In the genomic region with DNA sequence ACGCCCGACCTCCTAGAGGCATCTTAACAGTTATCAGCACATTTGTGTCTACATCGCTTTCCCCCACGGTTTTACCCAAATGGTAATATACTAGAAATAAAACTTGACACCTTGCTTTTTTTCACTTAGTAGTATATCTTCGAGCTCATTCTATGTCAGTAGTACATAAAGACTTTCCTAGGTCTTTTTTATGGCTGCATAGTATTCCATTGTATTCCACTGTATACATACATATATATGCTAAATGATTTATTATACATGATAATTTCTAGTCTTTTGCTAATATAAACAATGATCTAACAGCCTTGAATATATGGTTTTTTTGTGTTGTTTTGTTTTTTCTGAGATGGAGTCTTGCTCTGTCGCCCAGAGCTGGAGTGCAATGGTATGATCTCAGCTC, we compare ENCODE assay signal across 36 cellular contexts.
"Had no signal": no experiment of that assay in that cellular context is flagged by ENCODE, and none has a peak within 500 bp of the region (broad histone marks: within the 10 kb centered on the region; RNA-seq: fewer than 3 reads in every experiment).

No MANE protein-coding gene starts in this region.

- H3K4me1 Mint-ChIP-seq: activated B cell treated with CpG ODN at 0.5 μM for 24 hours; activated naive CD8-positive, alpha-beta T cell treated with anti-CD3 and anti-CD28 coated beads, Interleukin-2, amount 50 U/mL, for 24 hours; activated T-helper 17 cell treated with anti-CD3 and anti-CD28 coated beads, Interleukin-2, amount 50 U/mL, for 72 hours; T-helper 17 cell had no signal

- H3K4me1 ChIP-seq: breast epithelium had no signal

- H3K27me3 ChIP-seq: adrenal gland, breast epithelium, cardiac muscle cell, gastroesophageal sphincter, heart right ventricle had no signal

- FAIRE-seq: endometrium, endothelial cell of umbilical vein had no signal

- H3K9me3 ChIP-seq: adrenal gland, breast epithelium, gastroesophageal sphincter, heart right ventricle had no signal

- DNase-seq: activated B cell treated with CpG ODN at 0.5 μM for 24 hours; activated CD4-positive, alpha-beta T cell treated with anti-CD3 and anti-CD28 coated beads for 48 hours; activated CD4-positive, alpha-beta T cell treated with anti-CD3 and anti-CD28 coated beads, Interleukin-2, amount 50 U/mL, for 1 hour; activated CD4-positive, alpha-beta T cell treated with anti-CD3 and anti-CD28 coated beads, Interleukin-2, amount 50 U/mL, for 48 hours; activated CD8-positive, alpha-beta memory T cell treated with anti-CD3 and anti-CD28 coated beads for 24 hours; activated CD8-positive, alpha-beta T cell treated with anti-CD3 and anti-CD28 coated beads for 36 hours; activated effector memory CD4-positive, alpha-beta T cell treated with Interleukin-2 at 50 U/mL for 16 hours; activated gamma-delta T cell treated with Interleukin-2 at 50 U/mL for 16 hours; activated naive CD4-positive, alpha-beta T cell treated with anti-CD3 and anti-CD28 coated beads, Interleukin-2, amount 50 U/mL, for 16 hours; activated naive CD4-positive, alpha-beta T cell treated with Interleukin-2 at 50 U/mL for 16 hours; activated naive CD8-positive, alpha-beta T cell treated with anti-CD3 and anti-CD28 coated beads, Interleukin-2, amount 50 U/mL, for 24 hours; activated T-cell treated with anti-CD3 and anti-CD28 coated beads, Interleukin-2, amount 50 U/mL, for 4 hours; adrenal gland; amygdala; aorta; central memory CD4-positive, alpha-beta T cell; cerebellar nuclear complex; dermis blood vessel endothelial cell; effector CD8-positive, alpha-beta T cell; foreskin fibroblast; heart right ventricle; T-helper 1 cell; T-helper 17 cell; T1000; WERI-Rb-1 had no signal

- H3K9me3 Mint-ChIP-seq: activated B cell treated with CpG ODN at 0.5 μM for 24 hours; activated CD8-positive, alpha-beta T cell treated with anti-CD3 and anti-CD28 coated beads for 36 hours; activated naive CD8-positive, alpha-beta T cell treated with anti-CD3 and anti-CD28 coated beads, Interleukin-2, amount 50 U/mL, for 24 hours; activated T-cell treated with anti-CD3 and anti-CD28 coated beads, Interleukin-2, amount 50 U/mL, for 4 hours; activated T-helper 17 cell treated with anti-CD3 and anti-CD28 coated beads, Interleukin-2, amount 50 U/mL, for 72 hours; brain; T-helper 2 cell treated with Interferon-gamma antibody and Interleukin-4, amounts not matched to agents 5 μg/mL and 100 μg/mL, for 36 hours had no signal

- H3K4me3 ChIP-seq: adrenal gland, breast epithelium, cardiac muscle cell, coronary artery, gastroesophageal sphincter, heart right ventricle had no signal

- H3K27me3 Mint-ChIP-seq: activated B cell treated with CpG ODN at 0.5 μM for 24 hours; activated CD8-positive, alpha-beta T cell treated with anti-CD3 and anti-CD28 coated beads for 36 hours; activated naive CD8-positive, alpha-beta T cell; activated naive CD8-positive, alpha-beta T cell treated with anti-CD3 and anti-CD28 coated beads, Interleukin-2, amount 50 U/mL, for 24 hours; activated T-helper 17 cell treated with anti-CD3 and anti-CD28 coated beads, Interleukin-2, amount 50 U/mL, for 72 hours; brain; T-helper 17 cell had no signal

- ATAC-seq: activated CD4-positive, CD25-positive, alpha-beta regulatory T cell treated with anti-CD3 and anti-CD28 coated beads, Interleukin-2, amount 50 U/mL, for 24 hours; activated CD8-positive, alpha-beta T cell treated with anti-CD3 and anti-CD28 coated beads for 36 hours; activated naive CD8-positive, alpha-beta T cell treated with anti-CD3 and anti-CD28 coated beads, Interleukin-2, amount 50 U/mL, for 24 hours; activated T-cell treated with anti-CD3 and anti-CD28 coated beads, Interleukin-2, amount 50 U/mL, for 4 hours; activated T-helper 17 cell treated with anti-CD3 and anti-CD28 coated beads, Interleukin-2, amount 50 U/mL, for 72 hours; gastroesophageal sphincter; heart right ventricle; T-helper 17 cell had no signal

- H3K4me3 Mint-ChIP-seq: activated B cell treated with CpG ODN at 0.5 μM for 24 hours; activated CD8-positive, alpha-beta T cell treated with anti-CD3 and anti-CD28 coated beads for 36 hours; activated naive CD8-positive, alpha-beta T cell; activated naive CD8-positive, alpha-beta T cell treated with anti-CD3 and anti-CD28 coated beads, Interleukin-2, amount 50 U/mL, for 24 hours; activated T-cell treated with anti-CD3 and anti-CD28 coated beads, Interleukin-2, amount 50 U/mL, for 4 hours; activated T-helper 17 cell treated with anti-CD3 and anti-CD28 coated beads, Interleukin-2, amount 50 U/mL, for 72 hours; brain; T-helper 17 cell; T-helper 2 cell treated with Interferon-gamma antibody and Interleukin-4, amounts not matched to agents 5 μg/mL and 100 μg/mL, for 36 hours had no signal

- H3K27ac Mint-ChIP-seq: activated B cell treated with CpG ODN at 0.5 μM for 24 hours; activated CD8-positive, alpha-beta T cell treated with anti-CD3 and anti-CD28 coated beads for 36 hours; activated naive CD8-positive, alpha-beta T cell; activated naive CD8-positive, alpha-beta T cell treated with anti-CD3 and anti-CD28 coated beads, Interleukin-2, amount 50 U/mL, for 24 hours; activated T-helper 17 cell treated with anti-CD3 and anti-CD28 coated beads, Interleukin-2, amount 50 U/mL, for 72 hours; T-helper 17 cell; T-helper 2 cell treated with Interferon-gamma antibody and Interleukin-4, amounts not matched to agents 5 μg/mL and 100 μg/mL, for 36 hours had no signal

- H3K27ac ChIP-seq: adrenal gland, breast epithelium, coronary artery, WERI-Rb-1 had no signal
